In the genomic region with DNA sequence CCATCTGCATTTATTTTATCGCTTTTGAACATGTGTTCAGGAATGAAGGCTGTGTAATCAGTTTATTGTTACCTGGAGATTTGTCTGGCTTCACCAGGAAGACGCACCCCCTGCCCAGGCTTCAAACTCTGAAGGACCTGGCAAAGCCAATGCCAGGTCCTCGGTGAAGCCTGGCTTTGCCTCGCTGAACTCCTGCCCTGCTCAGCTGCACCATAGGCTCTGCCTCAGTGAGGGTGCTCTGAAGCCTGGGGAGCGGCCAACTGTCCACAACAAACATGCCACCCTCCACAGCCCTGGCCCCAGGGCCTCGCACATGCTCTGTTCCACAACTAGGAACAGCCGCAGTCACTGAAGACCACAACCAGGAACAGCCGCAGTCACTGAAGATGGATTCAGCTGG, we compare ENCODE assay signal across 14 cellular contexts.
A peak's percentile ranks its signal among the peaks of the same experiment; 100 is the strongest.
DNase-seq lines count a peak whose midpoint lies in the region; ATAC-seq, FAIRE-seq and TF ChIP-seq lines count a peak whose summit lies in the region.
"Had no signal": no experiment of that assay in that cellular context is flagged by ENCODE, and none has a peak within 500 bp of the region (broad histone marks: within the 10 kb centered on the region; RNA-seq: fewer than 3 reads in every experiment).

No MANE protein-coding gene starts in this region.

- no peaks in the 10 kb centered on the region for H3K36me3 ChIP-seq in Peyer's patch
- H3K36me3 ChIP-seq in hepatocyte (replicated peaks; ENCODE audit: insufficient read depth, low read depth): no peaks in the 10 kb centered on the region
- H3K36me3 ChIP-seq in neuronal stem cell (replicated peaks in 1 of 2; ENCODE audit: control insufficient read depth in 2 of 2, insufficient read depth in 2 of 2, low read length in 2 of 2): no peaks in the 10 kb centered on the region

- no peaks in the 10 kb centered on the region for H3K27me3 ChIP-seq in Peyer's patch
- no peaks in the 10 kb centered on the region for H3K27me3 ChIP-seq in hepatocyte
- H3K27me3 ChIP-seq in neuronal stem cell (ENCODE audit: control insufficient read depth in 3 of 3, insufficient read depth in 3 of 3, low read depth in 1 of 3, low read length in 3 of 3): peaks cover 0 to 7% (median 0%) of the 10 kb centered on the region in 3 experiments

- peak overlapping the region; percentile 40 for H3K18ac ChIP-seq in neuronal stem cell (ENCODE audit: low read length)

- no peak overlapping the region for H3K23ac ChIP-seq in neuronal stem cell (ENCODE audit: low read depth, low read length, poor library complexity)

- no peaks in the 10 kb centered on the region for H3K9me3 ChIP-seq in Peyer's patch
- no peaks in the 10 kb centered on the region for H3K9me3 ChIP-seq in hepatocyte (ENCODE audit: low read depth)
- no peaks in the 10 kb centered on the region for H3K9me3 ChIP-seq in neuronal stem cell (replicated peaks in 1 of 2; ENCODE audit: control insufficient read depth in 2 of 2, insufficient read depth in 1 of 2, low read depth in 1 of 2, low read length in 2 of 2)
- H3K9me3 ChIP-seq: A549 had no signal

- no peak overlapping the region for H4K8ac ChIP-seq in neuronal stem cell (ENCODE audit: low read depth, low read length)

- H4K20me1 ChIP-seq in hepatocyte (ENCODE audit: insufficient read depth, poor library complexity, severe bottlenecking): no peaks in the 10 kb centered on the region

- 97% methylated on average over 8 of the region's 8 CpGs for WGBS in hepatocyte (ENCODE audit: low lambda C conversion rate, missing lambda C conversion rate)
- no CpG with 5 or more reads among the region's 8 CpGs for WGBS in neuronal stem cell (ENCODE audit: extremely low coverage in 2 of 2, insufficient read length in 2 of 2, insufficient replicate concordance in 1 of 2), 2 donors

- no peak for ATAC-seq in HG02759 (IDR thresholded peaks at IDR 0.05; ENCODE audit: unreplicated experiment)
- ATAC-seq: A549; CD8-positive, alpha-beta T cell; GM12878 had no signal

- no peak for TF ChIP-seq CTCF in Peyer's patch (IDR thresholded peaks at IDR 0.05)
- no peak for TF ChIP-seq CTCF in hepatocyte (IDR thresholded peaks at IDR 0.05; ENCODE audit: poor library complexity)

- no peak overlapping the region for H2BK12ac ChIP-seq in neuronal stem cell (ENCODE audit: low read length)

- H3K4me3 ChIP-seq in Peyer's patch (no peak overlapping the region), hepatocyte (no peak overlapping the region), neuronal stem cell (ENCODE audit: low read length in 2 of 2) (no peak overlapping the region)
- H3K4me3 ChIP-seq: A549, GM12878, GM23248 had no signal

- no peaks in the 10 kb centered on the region for H3K79me1 ChIP-seq in neuronal stem cell (ENCODE audit: low read depth, low read length)

- H2BK5ac ChIP-seq in neuronal stem cell (ENCODE audit: low read length): no peak overlapping the region

- no peak overlapping the region for H2BK15ac ChIP-seq in neuronal stem cell (ENCODE audit: low read length)

- H2AFZ ChIP-seq in hepatocyte (no peak overlapping the region), neuronal stem cell (ENCODE audit: low read length) (no peak overlapping the region)
- H2AFZ ChIP-seq: GM23248 had no signal

- no peak overlapping the region for H3K4ac ChIP-seq in neuronal stem cell (ENCODE audit: low read length)

- H2AK5ac ChIP-seq in neuronal stem cell (ENCODE audit: low read depth, low read length): no peak overlapping the region

- no peak overlapping the region for H3K9ac ChIP-seq in neuronal stem cell (ENCODE audit: low read depth, low read length, poor library complexity)
- H3K9ac ChIP-seq: GM23248 had no signal

- H3K79me2 ChIP-seq in hepatocyte: peaks cover 2% of the 10 kb centered on the region

- peaks cover 0 to 55% (median 9%) of the 10 kb centered on the region in 4 donors for H3K4me1 ChIP-seq in Peyer's patch
- H3K4me1 ChIP-seq in hepatocyte (ENCODE audit: insufficient read depth): peaks cover 50% of the 10 kb centered on the region
- H3K4me1 ChIP-seq in neuronal stem cell (ENCODE audit: control insufficient read depth in 2 of 2, insufficient read depth in 1 of 2, low read depth in 1 of 2, low read length in 2 of 2): peaks cover 0 to 6% of the 10 kb centered on the region in 2 donors
- H3K4me1 ChIP-seq: A549 had no signal

- DNase-seq in Peyer's patch: no peak
- DNase-seq in hepatocyte (ENCODE audit: low spot score): no peak
- DNase-seq in neuronal stem cell (ENCODE audit: low spot score): no peak
- no peak for DNase-seq in activated CD4-positive, alpha-beta T cell treated with anti-CD3 and anti-CD28 coated beads, Interleukin-2, amount 50 U/mL, for 4 hours
- DNase-seq in H54 (ENCODE audit: insufficient read length, low spot score): no peak
- DNase-seq in NCI-H748 treated with DMSO at 0.1 percent for 48 hours (lab: John Stamatoyannopoulos, UW): no peak
- DNase-seq: CD8-positive, alpha-beta T cell; COR-L47; H7 had no signal

- no peak overlapping the region for H4K91ac ChIP-seq in neuronal stem cell (ENCODE audit: low read depth, low read length, poor library complexity)

- H3K27ac ChIP-seq in Peyer's patch (peak overlapping the region in 3 of 4 donors; percentile 72 to 88 (median 82)), hepatocyte (peak overlapping the region; percentile 72), neuronal stem cell (replicated peaks; ENCODE audit: low read length) (no peak overlapping the region)
- H3K27ac ChIP-seq: A549, GM23248 had no signal

- TF ChIP-seq POLR2A in Peyer's patch (IDR thresholded peaks at IDR 0.05) (no peak), H54 (IDR thresholded peaks at IDR 0.05; ENCODE audit: low read depth, low read length) (no peak)

- no peak overlapping the region for H2BK120ac ChIP-seq in neuronal stem cell (ENCODE audit: low read depth, low read length)

- no peak for FAIRE-seq in H54 (lab: Jason Lieb, UNC)
- FAIRE-seq: A549, GM12878, GM18507 had no signal

- no peak overlapping the region for H3K4me2 ChIP-seq in hepatocyte
- H3K4me2 ChIP-seq in neuronal stem cell (ENCODE audit: insufficient read depth, low read length, poor library complexity, severe bottlenecking): no peak overlapping the region
- H3K4me2 ChIP-seq: A549 had no signal

- H3K14ac ChIP-seq in neuronal stem cell (ENCODE audit: low read length): no peak overlapping the region

- no peaks in the 10 kb centered on the region for H3K9me2 ChIP-seq in hepatocyte (replicated peaks; ENCODE audit: insufficient read depth)
